In genomic region chr10:43606323-43607198, GRCh38 we compare ENCODE assay signal across 1 cellular context.
A peak's percentile ranks its signal among the peaks of the same experiment; 100 is the strongest.
TF ChIP-seq lines count a peak whose summit lies in the region.

Gene ZNF485 (plus strand): TSS chr10:43606438. CDS start chr10:43607051, 613 bp downstream.

TF ChIP-seq in HepG2, 621 proteins besides CTCF, POLR2A, EP300 and RAD21 (continued from another document and continues in another):
- TF ChIP-seq HNF4A (CRISPR knock-in tag; IDR thresholded peaks at IDR 0.05) = no peak
- no peak for TF ChIP-seq TCF12 (IDR thresholded peaks at IDR 0.05)
- no peak for TF ChIP-seq TCF12 (CRISPR knock-in tag; IDR thresholded peaks at IDR 0.05)
- no peak for TF ChIP-seq TRIM24 (CRISPR knock-in tag; IDR thresholded peaks at IDR 0.05)
- no peak for TF ChIP-seq ZNF7 (CRISPR knock-in tag; IDR thresholded peaks at IDR 0.05)
- TF ChIP-seq CBX2 (IDR thresholded peaks at IDR 0.05; ENCODE audit: low read depth, low read length) = no peak
- TF ChIP-seq CBX2 (CRISPR knock-in tag; IDR thresholded peaks at IDR 0.05; ENCODE audit: low read depth) = no peak
- no peak for TF ChIP-seq ZBTB42 (CRISPR knock-in tag; IDR thresholded peaks at IDR 0.05)
- peak; percentile 13; the same call in 1 of the 2 replicates for TF ChIP-seq ZNF331 (CRISPR knock-in tag; IDR thresholded peaks at IDR 0.05)
- no peak for TF ChIP-seq GZF1 (CRISPR knock-in tag; IDR thresholded peaks at IDR 0.05)
- peak; percentile 77; the same call in 1 of the 2 replicates for TF ChIP-seq KDM5B (CRISPR knock-in tag; IDR thresholded peaks at IDR 0.05; ENCODE audit: borderline replicate concordance)
- no peak for TF ChIP-seq TBP (CRISPR knock-in tag; IDR thresholded peaks at IDR 0.05)
- TF ChIP-seq MXD4 (CRISPR knock-in tag; IDR thresholded peaks at IDR 0.05) = peak; percentile 73; the same call in 1 of the 2 replicates
- TF ChIP-seq KLF16 (CRISPR knock-in tag; IDR thresholded peaks at IDR 0.05) = no peak
- peak; percentile 86 for TF ChIP-seq RBFOX2 (IDR thresholded peaks at IDR 0.05; ENCODE audit: low read depth, low read length)
- no peak for TF ChIP-seq MZF1 (CRISPR knock-in tag; IDR thresholded peaks at IDR 0.05; ENCODE audit: borderline replicate concordance)
- TF ChIP-seq SOX13 (IDR thresholded peaks at IDR 0.05) = no peak
- no peak for TF ChIP-seq SOX13 (CRISPR knock-in tag; conservative IDR thresholded peaks at IDR 0.05 in 1 of 2, IDR thresholded peaks at IDR 0.05 in 1 of 2)
- no peak for TF ChIP-seq GPN1 (CRISPR knock-in tag; IDR thresholded peaks at IDR 0.05; ENCODE audit: borderline replicate concordance)
- TF ChIP-seq ZNF382 (CRISPR knock-in tag; IDR thresholded peaks at IDR 0.05; ENCODE audit: borderline replicate concordance) = no peak
- TF ChIP-seq ZBTB7B (CRISPR knock-in tag; IDR thresholded peaks at IDR 0.05) = no peak
- TF ChIP-seq NR2C2 (CRISPR knock-in tag; IDR thresholded peaks at IDR 0.05; ENCODE audit: borderline replicate concordance) = peak; percentile 91
- no peak for TF ChIP-seq MAFG (CRISPR knock-in tag; IDR thresholded peaks at IDR 0.05)
- TF ChIP-seq ELK4 (CRISPR knock-in tag; IDR thresholded peaks at IDR 0.05; ENCODE audit: borderline replicate concordance) = no peak
- no peak for TF ChIP-seq SETDB1 (CRISPR knock-in tag; IDR thresholded peaks at IDR 0.05; ENCODE audit: borderline replicate concordance)
- TF ChIP-seq NFKB2 (CRISPR knock-in tag; IDR thresholded peaks at IDR 0.05; ENCODE audit: borderline replicate concordance) = peak; percentile 39; the same call in 1 of the 2 replicates
- no peak for TF ChIP-seq ZNF513 (CRISPR knock-in tag; conservative IDR thresholded peaks at IDR 0.05)
- TF ChIP-seq ZNF598 (CRISPR knock-in tag; IDR thresholded peaks at IDR 0.05; ENCODE audit: borderline replicate concordance) = no peak
- no peak for TF ChIP-seq NR2F1 (CRISPR knock-in tag; IDR thresholded peaks at IDR 0.05)
- TF ChIP-seq CENPT (CRISPR knock-in tag; IDR thresholded peaks at IDR 0.05; ENCODE audit: low read depth) = no peak
- TF ChIP-seq ZNF18 (CRISPR knock-in tag; IDR thresholded peaks at IDR 0.05; ENCODE audit: insufficient replicate concordance) = no peak
- TF ChIP-seq CREB3 (CRISPR knock-in tag; IDR thresholded peaks at IDR 0.05) = no peak
- TF ChIP-seq RAD51 (IDR thresholded peaks at IDR 0.05; ENCODE audit: borderline replicate concordance) = no peak
- TF ChIP-seq TERF1 (CRISPR knock-in tag; IDR thresholded peaks at IDR 0.05) = no peak
- TF ChIP-seq ZNF724P (CRISPR knock-in tag; IDR thresholded peaks at IDR 0.05; ENCODE audit: borderline replicate concordance) = no peak
- no peak for TF ChIP-seq PLSCR1 (CRISPR knock-in tag; IDR thresholded peaks at IDR 0.05; ENCODE audit: borderline replicate concordance)
- TF ChIP-seq ZSCAN25 (CRISPR knock-in tag; IDR thresholded peaks at IDR 0.05) = 0 out of 2 replicates have a peak, but pooled peaks have one; percentile 20
- no peak for TF ChIP-seq ZBED4 (CRISPR knock-in tag; IDR thresholded peaks at IDR 0.05; ENCODE audit: borderline replicate concordance)
- TF ChIP-seq ZNF841 (CRISPR knock-in tag; IDR thresholded peaks at IDR 0.05; ENCODE audit: borderline replicate concordance) = no peak
- no peak for TF ChIP-seq ZBTB14 (CRISPR knock-in tag; IDR thresholded peaks at IDR 0.05)
- no peak for TF ChIP-seq FOSL1 (CRISPR knock-in tag; IDR thresholded peaks at IDR 0.05; ENCODE audit: borderline replicate concordance)
- TF ChIP-seq SYNCRIP (IDR thresholded peaks at IDR 0.05; ENCODE audit: insufficient read depth, low read depth, low read length) = no peak
- 0 out of 2 replicates have a peak, but pooled peaks have one; percentile 33 for TF ChIP-seq ZNF280B (CRISPR knock-in tag; IDR thresholded peaks at IDR 0.05; ENCODE audit: borderline replicate concordance)
- no peak for TF ChIP-seq ERF (CRISPR knock-in tag; IDR thresholded peaks at IDR 0.05)
- TF ChIP-seq IRF1 (CRISPR knock-in tag; IDR thresholded peaks at IDR 0.05; ENCODE audit: low read depth) = no peak
- no peak for TF ChIP-seq PLRG1 (conservative IDR thresholded peaks at IDR 0.05)
- 0 out of 2 replicates have a peak, but pooled peaks have one; percentile 44 for TF ChIP-seq SALL2 (CRISPR knock-in tag; IDR thresholded peaks at IDR 0.05)
- no peak for TF ChIP-seq SP4 (CRISPR knock-in tag; IDR thresholded peaks at IDR 0.05)
- TF ChIP-seq ATM (IDR thresholded peaks at IDR 0.05; ENCODE audit: borderline replicate concordance) = no peak
- no peak for TF ChIP-seq ZNF577 (CRISPR knock-in tag; IDR thresholded peaks at IDR 0.05; ENCODE audit: borderline replicate concordance, low read depth)
- no peak for TF ChIP-seq CBFB (CRISPR knock-in tag; IDR thresholded peaks at IDR 0.05)
- no peak for TF ChIP-seq DNMT1 (CRISPR knock-in tag; IDR thresholded peaks at IDR 0.05)
- no peak; the same call in 1 of the 2 replicates for TF ChIP-seq UBTF (CRISPR knock-in tag; IDR thresholded peaks at IDR 0.05)
